In the genomic region with DNA sequence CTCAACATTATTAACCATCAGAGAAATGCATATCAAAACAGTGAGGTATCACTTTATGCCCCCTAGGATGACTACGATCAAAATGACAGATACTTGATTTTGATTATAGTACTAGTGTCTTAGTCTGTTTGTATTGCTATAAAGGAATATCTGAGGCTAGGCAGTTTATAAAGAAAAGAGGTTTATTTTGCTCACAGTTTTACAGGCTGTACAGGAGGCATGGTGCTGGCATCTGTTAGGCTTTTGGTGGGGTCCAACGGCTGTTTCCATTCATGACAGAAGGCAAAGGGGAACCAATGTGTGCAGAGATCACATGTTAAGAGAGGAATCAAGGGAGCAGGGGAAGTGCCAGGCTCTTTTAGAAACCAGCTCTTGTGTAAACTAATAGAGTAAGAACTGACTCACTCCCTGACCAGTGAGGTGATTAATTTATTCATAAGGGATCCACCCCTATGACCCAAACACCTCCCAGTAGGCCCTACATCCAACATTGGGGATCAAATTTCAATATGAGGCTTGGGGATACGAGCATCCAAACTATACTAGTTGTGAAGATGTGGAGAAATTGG, we compare ENCODE assay signal across 16 cellular contexts. TPM values are rescaled to one million over a fixed set of nuclear protein-coding genes. Genes with fewer than 3 reads are reported as not detected.
DNase-seq lines count a peak whose midpoint lies in the region; ATAC-seq and TF ChIP-seq lines count a peak whose summit lies in the region.
"Had no signal": no experiment of that assay in that cellular context is flagged by ENCODE, and none has a peak within 500 bp of the region (broad histone marks: within the 10 kb centered on the region; RNA-seq: fewer than 3 reads in every experiment).

No MANE protein-coding gene starts in this region.

- no peaks in the 10 kb centered on the region for H3K4me1 Mint-ChIP-seq in activated CD4-positive, alpha-beta T cell treated with anti-CD3 and anti-CD28 coated beads, Interleukin-2, amount 10 ng/mL, durations not matched to agents 7 days and 5 days
- H3K4me1 Mint-ChIP-seq: stimulated activated memory B cell treated with anti-CD40 and anti-IgM and Interleukin-4, amounts not matched to agents 10 μg/mL and 1 μg/mL and 100 μg/mL, for 72 hours had no signal

- in situ Hi-C loops in Caki2 (cut with HindIII; ENCODE audit: low pct_unique_long_range_greater_than_20kb, low sequenced_read_pairs) = no loop called here

- no peak overlapping the region for H3K4me3 Mint-ChIP-seq in activated CD4-positive, alpha-beta T cell treated with anti-CD3 and anti-CD28 coated beads, Interleukin-2, amount 10 ng/mL, durations not matched to agents 7 days and 5 days
- H3K4me3 Mint-ChIP-seq: activated B cell treated with CpG ODN at 0.5 μM for 24 hours; stimulated activated memory B cell treated with anti-CD40 and anti-IgM and Interleukin-4, amounts not matched to agents 10 μg/mL and 1 μg/mL and 100 μg/mL, for 72 hours had no signal

- TF ChIP-seq CTCF in NB4 (IDR thresholded peaks at IDR 0.05; ENCODE audit: low read depth, low read length) = no peak

- POLR2A ChIA-PET in activated CD4-positive, alpha-beta T cell treated with anti-CD3 and anti-CD28 coated beads, Interleukin-2, amount 10 ng/mL, durations not matched to agents 7 days and 5 days (lab: Charles Lee) = no interaction called here

- DNase-seq in Caki2 (ENCODE audit: low read depth) (peak; percentile 74), NB4 (ENCODE audit: low read depth) (peak; percentile 55), amniotic epithelial cell (ENCODE audit: low read depth) (peak; percentile 60), kidney tubule cell (ENCODE audit: low spot score) (peak; percentile 83), NCI-H2171 (lab: John Stamatoyannopoulos, UW) (no peak)
- DNase-seq in activated CD4-positive, alpha-beta T cell treated with anti-CD3 and anti-CD28 coated beads, Interleukin-2, amount 10 ng/mL, durations not matched to agents 7 days and 5 days = no peak
- DNase-seq: activated B cell treated with CpG ODN at 0.5 μM for 24 hours; activated CD8-positive, alpha-beta memory T cell treated with anti-CD3 and anti-CD28 coated beads, Interleukin-2, amount 50 U/mL, for 4 hours; GF-D8; NCI-H187; NCI-H774; SK-N-SH had no signal

- no peak overlapping the region for H3K27ac Mint-ChIP-seq in activated CD4-positive, alpha-beta T cell treated with anti-CD3 and anti-CD28 coated beads, Interleukin-2, amount 10 ng/mL, durations not matched to agents 7 days and 5 days
- H3K27ac Mint-ChIP-seq: activated B cell treated with CpG ODN at 0.5 μM for 24 hours; stimulated activated memory B cell treated with anti-CD40 and anti-IgM and Interleukin-4, amounts not matched to agents 10 μg/mL and 1 μg/mL and 100 μg/mL, for 72 hours had no signal

- CTCF ChIA-PET in activated CD4-positive, alpha-beta T cell treated with anti-CD3 and anti-CD28 coated beads, Interleukin-2, amount 10 ng/mL, durations not matched to agents 7 days and 5 days (lab: Charles Lee) = no interaction called here

- no peak overlapping the region for H3K4me3 ChIP-seq in NB4 (ENCODE audit: low read depth, low read length)
- H3K4me3 ChIP-seq: vagina had no signal

- H3K9me3 Mint-ChIP-seq in activated CD4-positive, alpha-beta T cell treated with anti-CD3 and anti-CD28 coated beads, Interleukin-2, amount 10 ng/mL, durations not matched to agents 7 days and 5 days = peaks cover 11% of the 10 kb centered on the region

- no peak for ATAC-seq in HG03565 (IDR thresholded peaks at IDR 0.05; ENCODE audit: unreplicated experiment)
- ATAC-seq in GM21529 (IDR thresholded peaks at IDR 0.05; ENCODE audit: unreplicated experiment) = no peak
- ATAC-seq: stimulated activated memory B cell treated with anti-CD40 and anti-IgM and Interleukin-4, amounts not matched to agents 10 μg/mL and 1 μg/mL and 100 μg/mL, for 72 hours had no signal

- H3K36me3 Mint-ChIP-seq in activated CD4-positive, alpha-beta T cell treated with anti-CD3 and anti-CD28 coated beads, Interleukin-2, amount 10 ng/mL, durations not matched to agents 7 days and 5 days (ENCODE audit: low read depth) = no peaks in the 10 kb centered on the region

- H3K27me3 Mint-ChIP-seq in activated CD4-positive, alpha-beta T cell treated with anti-CD3 and anti-CD28 coated beads, Interleukin-2, amount 10 ng/mL, durations not matched to agents 7 days and 5 days = peaks cover under 1% of the 10 kb centered on the region
- H3K27me3 Mint-ChIP-seq: activated B cell treated with CpG ODN at 0.5 μM for 24 hours; stimulated activated memory B cell treated with anti-CD40 and anti-IgM and Interleukin-4, amounts not matched to agents 10 μg/mL and 1 μg/mL and 100 μg/mL, for 72 hours had no signal

- TF ChIP-seq POLR2A in NB4 (IDR thresholded peaks at IDR 0.05; ENCODE audit: extremely low read depth, insufficient read length) = no peak

RNA-seq across cellular contexts. Expression of a gene that starts 16.0 kb away (rescaled TPM):
- 11.5 and 12.7 TPM in 2 replicates for total RNA-seq in Caki2 (2014; rRNA removed; shearing (Covaris generic); ENCODE audit: low replicate concordance)
- 10 to 100 TPM; 33.9 to 40.0 TPM for total RNA-seq in activated CD4-positive, alpha-beta T cell treated with anti-CD3 and anti-CD28 coated beads, Interleukin-2, amount 10 ng/mL, durations not matched to agents 7 days and 5 days

RNA-seq across cellular contexts. Expression of a gene that starts 46.9 kb away (rescaled TPM):
- 7.8 and 15.6 TPM in 2 replicates for total RNA-seq in Caki2 (2014; rRNA removed; shearing (Covaris generic); ENCODE audit: low replicate concordance)
- 10 to 100 TPM; 27.8 to 31.9 TPM for total RNA-seq in activated CD4-positive, alpha-beta T cell treated with anti-CD3 and anti-CD28 coated beads, Interleukin-2, amount 10 ng/mL, durations not matched to agents 7 days and 5 days

Comparison
In these comparisons a context has a peak if more than half of its experiments do, and no peak if none do; other contexts are left out.
1. DNase-seq: peak in Caki2 (single experiment), NB4 (single experiment), amniotic epithelial cell (single experiment) and kidney tubule cell (single experiment); none in activated CD4-positive, alpha-beta T cell treated with anti-CD3 and anti-CD28 coated beads, Interleukin-2, amount 10 ng/mL, durations not matched to agents 7 days and 5 days (single experiment) and NCI-H2171 (single experiment).